In the genomic region with DNA sequence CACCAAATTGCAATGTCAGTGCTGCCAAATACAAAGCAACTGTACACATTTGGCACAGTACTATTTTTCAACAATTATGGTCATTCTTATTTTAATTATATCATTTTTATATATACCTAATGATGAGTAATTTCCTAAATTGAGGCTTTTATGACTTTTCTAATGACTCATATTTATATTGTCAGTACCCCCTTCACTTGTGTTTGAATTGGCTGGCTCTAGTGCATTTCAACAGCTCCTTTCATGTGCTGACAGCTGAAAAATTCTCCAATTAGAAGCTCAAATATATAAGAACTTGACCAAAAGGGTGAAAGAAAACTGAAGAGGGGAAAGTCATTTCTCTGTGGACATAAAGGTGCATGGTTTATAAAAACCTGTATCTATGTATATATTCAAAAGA, we compare ENCODE assay signal across 1 cellular context.
TF ChIP-seq lines count a peak whose summit lies in the region.

No MANE protein-coding gene starts in this region.

TF ChIP-seq in HCT116, 20 proteins besides CTCF, POLR2A, EP300 and RAD21 (continued from another document):
- TF ChIP-seq, protein P1, sequence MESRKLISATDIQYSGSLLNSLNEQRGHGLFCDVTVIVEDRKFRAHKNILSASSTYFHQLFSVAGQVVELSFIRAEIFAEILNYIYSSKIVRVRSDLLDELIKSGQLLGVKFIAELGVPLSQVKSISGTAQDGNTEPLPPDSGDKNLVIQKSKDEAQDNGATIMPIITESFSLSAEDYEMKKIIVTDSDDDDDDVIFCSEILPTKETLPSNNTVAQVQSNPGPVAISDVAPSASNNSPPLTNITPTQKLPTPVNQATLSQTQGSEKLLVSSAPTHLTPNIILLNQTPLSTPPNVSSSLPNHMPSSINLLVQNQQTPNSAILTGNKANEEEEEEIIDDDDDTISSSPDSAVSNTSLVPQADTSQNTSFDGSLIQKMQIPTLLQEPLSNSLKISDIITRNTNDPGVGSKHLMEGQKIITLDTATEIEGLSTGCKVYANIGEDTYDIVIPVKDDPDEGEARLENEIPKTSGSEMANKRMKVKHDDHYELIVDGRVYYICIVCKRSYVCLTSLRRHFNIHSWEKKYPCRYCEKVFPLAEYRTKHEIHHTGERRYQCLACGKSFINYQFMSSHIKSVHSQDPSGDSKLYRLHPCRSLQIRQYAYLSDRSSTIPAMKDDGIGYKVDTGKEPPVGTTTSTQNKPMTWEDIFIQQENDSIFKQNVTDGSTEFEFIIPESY (IDR thresholded peaks at IDR 0.05; ENCODE audit: extremely low read depth, insufficient replicate concordance, low read length), result no peak
- TF ChIP-seq, protein P2, sequence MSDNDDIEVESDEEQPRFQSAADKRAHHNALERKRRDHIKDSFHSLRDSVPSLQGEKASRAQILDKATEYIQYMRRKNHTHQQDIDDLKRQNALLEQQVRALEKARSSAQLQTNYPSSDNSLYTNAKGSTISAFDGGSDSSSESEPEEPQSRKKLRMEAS (IDR thresholded peaks at IDR 0.05), result no peak
